Comparison of ENCODE assay signal across 26 cellular contexts in the genomic region with DNA sequence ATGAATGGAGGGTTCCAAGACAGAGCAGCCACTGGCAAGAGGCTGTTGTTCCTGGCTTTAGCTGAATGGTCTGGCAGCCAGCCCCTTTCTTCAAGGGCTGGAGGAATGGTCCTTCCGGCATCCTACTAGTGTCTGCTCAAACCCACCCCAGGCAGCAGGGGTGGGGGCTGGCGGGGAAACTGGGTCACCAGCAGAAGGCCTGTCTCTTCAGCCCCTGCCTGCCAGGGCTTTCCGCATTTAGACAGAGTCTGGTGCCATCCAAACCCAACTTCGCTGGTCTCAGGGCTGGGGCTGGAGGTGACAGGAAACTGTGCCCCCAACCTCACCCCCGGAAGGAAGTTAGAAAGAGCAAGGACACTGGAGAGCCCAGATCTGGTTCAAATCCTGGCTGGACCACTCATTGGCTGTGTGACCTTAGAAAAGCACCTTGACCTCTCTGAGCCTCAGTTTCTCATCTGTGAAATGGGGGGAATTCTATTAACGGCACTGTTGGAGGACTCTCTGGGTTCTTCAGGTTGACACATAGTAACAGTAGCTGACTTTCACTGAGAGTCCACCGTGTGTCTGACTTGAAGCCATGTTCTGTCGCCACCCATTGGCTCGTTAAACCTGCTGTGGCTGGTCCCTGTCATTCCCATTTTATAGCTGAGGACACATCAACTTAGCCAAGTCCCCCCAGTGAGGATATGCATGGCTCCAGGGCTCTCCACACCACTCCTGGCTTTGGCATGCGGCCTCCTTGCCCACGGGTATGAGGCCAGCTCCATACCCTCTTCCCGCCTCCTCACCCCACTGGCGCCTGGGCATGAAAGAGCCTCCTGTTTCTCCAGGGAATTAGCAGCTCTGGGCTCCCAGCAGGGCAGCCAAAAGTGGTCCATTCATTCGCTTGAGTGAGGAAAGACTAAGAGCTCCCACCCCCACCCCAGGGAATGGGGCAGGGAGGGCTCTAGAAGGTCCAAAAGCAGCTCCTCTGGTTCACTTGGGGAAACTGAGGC. TPM values are rescaled to one million over a fixed set of nuclear protein-coding genes. Genes with fewer than 3 reads are reported as not detected.
DNase-seq lines count a peak whose midpoint lies in the region; ATAC-seq and TF ChIP-seq lines count a peak whose summit lies in the region.
"Had no signal": no experiment of that assay in that cellular context is flagged by ENCODE, and none has a peak within 500 bp of the region (broad histone marks: within the 10 kb centered on the region; RNA-seq: fewer than 3 reads in every experiment).

No MANE protein-coding gene starts in this region.

- H3K27ac ChIP-seq in CD8-positive, alpha-beta T cell (ENCODE audit: low read depth, low read length) = no peak overlapping the region
- no peak overlapping the region for H3K27ac ChIP-seq in testis
- H3K27ac ChIP-seq: Peyer's patch, SJSA1, spleen, thoracic aorta had no signal

- H3K4me1 ChIP-seq in CD8-positive, alpha-beta T cell (ENCODE audit: insufficient read depth, low read length) = peaks cover 27% of the 10 kb centered on the region
- H3K4me1 ChIP-seq in testis = peaks cover 6% of the 10 kb centered on the region

- H3K27ac Mint-ChIP-seq in CD8-positive, alpha-beta T cell = no peak overlapping the region
- H3K27ac Mint-ChIP-seq in activated naive CD4-positive, alpha-beta T cell treated with anti-CD3 and anti-CD28 coated beads for 36 hours = no peak overlapping the region
- H3K27ac Mint-ChIP-seq in activated CD4-positive, alpha-beta T cell treated with anti-CD3 and anti-CD28 coated beads, Interleukin-2, amount 10 ng/mL, durations not matched to agents 24 days and 14 days = no peak overlapping the region
- H3K27ac Mint-ChIP-seq: activated naive CD4-positive, alpha-beta T cell treated with anti-CD3 and anti-CD28 coated beads, Interleukin-2, amount 10 ng/mL, durations not matched to agents 7 days and 5 days had no signal

- H3K27me3 Mint-ChIP-seq in CD8-positive, alpha-beta T cell (ENCODE audit: low read depth) = peaks cover 8% of the 10 kb centered on the region
- H3K27me3 Mint-ChIP-seq in activated naive CD4-positive, alpha-beta T cell treated with anti-CD3 and anti-CD28 coated beads for 36 hours (ENCODE audit: low read depth) = peaks cover 2% of the 10 kb centered on the region
- H3K27me3 Mint-ChIP-seq in activated CD4-positive, alpha-beta T cell treated with anti-CD3 and anti-CD28 coated beads, Interleukin-2, amount 10 ng/mL, durations not matched to agents 24 days and 14 days = peaks cover 2% of the 10 kb centered on the region

- H3K4me3 Mint-ChIP-seq in CD8-positive, alpha-beta T cell = peak overlapping the region; percentile 32
- H3K4me3 Mint-ChIP-seq in activated naive CD4-positive, alpha-beta T cell treated with anti-CD3 and anti-CD28 coated beads for 36 hours = no peak overlapping the region
- no peak overlapping the region for H3K4me3 Mint-ChIP-seq in activated CD4-positive, alpha-beta T cell treated with anti-CD3 and anti-CD28 coated beads, Interleukin-2, amount 10 ng/mL, durations not matched to agents 24 days and 14 days
- H3K4me3 Mint-ChIP-seq: CD14-positive monocyte; stimulated activated naive B cell treated with anti-CD40 and anti-IgM and Interleukin-4, amounts not matched to agents 10 μg/mL and 1 μg/mL and 100 μg/mL, for 72 hours had no signal

- H3K9me3 ChIP-seq in CD8-positive, alpha-beta T cell (ENCODE audit: low read length) = no peaks in the 10 kb centered on the region
- no peaks in the 10 kb centered on the region for H3K9me3 ChIP-seq in testis
- H3K9me3 ChIP-seq: Peyer's patch, SJSA1, spleen, thoracic aorta had no signal

- H3K4me3 ChIP-seq in CD8-positive, alpha-beta T cell (ENCODE audit: low read depth, low read length) = no peak overlapping the region
- no peak overlapping the region for H3K4me3 ChIP-seq in testis
- H3K4me3 ChIP-seq: lung, Peyer's patch, SJSA1, spleen, thoracic aorta had no signal

- no peak for TF ChIP-seq CTCF in CD8-positive, alpha-beta T cell (IDR thresholded peaks at IDR 0.05)
- TF ChIP-seq CTCF in testis (IDR thresholded peaks at IDR 0.05) = no peak

- H3K9me3 Mint-ChIP-seq in CD8-positive, alpha-beta T cell = no peaks in the 10 kb centered on the region
- no peaks in the 10 kb centered on the region for H3K9me3 Mint-ChIP-seq in activated naive CD4-positive, alpha-beta T cell treated with anti-CD3 and anti-CD28 coated beads for 36 hours
- peaks cover 8% of the 10 kb centered on the region for H3K9me3 Mint-ChIP-seq in activated CD4-positive, alpha-beta T cell treated with anti-CD3 and anti-CD28 coated beads, Interleukin-2, amount 10 ng/mL, durations not matched to agents 24 days and 14 days

- 59 to 67% methylated on average over 9 to 14 of the region's 14 CpGs for WGBS in testis, 2 donors

- H3K27me3 ChIP-seq in CD8-positive, alpha-beta T cell (ENCODE audit: insufficient read depth, low read length) = no peaks in the 10 kb centered on the region
- no peaks in the 10 kb centered on the region for H3K27me3 ChIP-seq in testis
- H3K27me3 ChIP-seq: Peyer's patch had no signal

- POLR2A ChIA-PET in CD8-positive, alpha-beta T cell (lab: Charles Lee) = no interaction called here

- H3K4me1 Mint-ChIP-seq in CD8-positive, alpha-beta T cell (ENCODE audit: low read depth) = peaks cover 28% of the 10 kb centered on the region
- H3K4me1 Mint-ChIP-seq in activated naive CD4-positive, alpha-beta T cell treated with anti-CD3 and anti-CD28 coated beads for 36 hours (ENCODE audit: low read depth) = peaks cover 33% of the 10 kb centered on the region
- peaks cover 29% of the 10 kb centered on the region for H3K4me1 Mint-ChIP-seq in activated CD4-positive, alpha-beta T cell treated with anti-CD3 and anti-CD28 coated beads, Interleukin-2, amount 10 ng/mL, durations not matched to agents 24 days and 14 days

- CTCF ChIA-PET in CD8-positive, alpha-beta T cell (lab: Charles Lee) = interaction anchor here (0.7 to 1.2 kb wide), 3 partner anchors 12 to 31 kb away, joined by 3 to 4 read pairs (median 3); no protein-coding TSS in a partner anchor
- CTCF ChIA-PET in activated naive CD4-positive, alpha-beta T cell treated with anti-CD3 and anti-CD28 coated beads for 36 hours (lab: Charles Lee) = interaction anchor here (0.8 to 1.7 kb wide), 3 partner anchors 13 to 31 kb away, joined by 3 to 4 read pairs (median 3); a partner anchor contains a TSS

- no peak for DNase-seq in CD8-positive, alpha-beta T cell
- DNase-seq in amygdala (lab: John Stamatoyannopoulos, UW) (peak in 46 of 56 donors; percentile 15 to 87 (median 60)), head of caudate nucleus (peak in 33 of 42 donors; percentile 30 to 82 (median 59)), pons (ENCODE audit: low spot score) (peak; percentile 58), HK-2 (ENCODE audit: unreplicated experiment) (no peak), testis (no peak)
- DNase-seq in activated naive CD4-positive, alpha-beta T cell treated with anti-CD3 and anti-CD28 coated beads for 36 hours = no peak
- no peak for DNase-seq in activated CD4-positive, alpha-beta T cell treated with anti-CD3 and anti-CD28 coated beads, Interleukin-2, amount 10 ng/mL, durations not matched to agents 24 days and 14 days
- DNase-seq: activated naive CD4-positive, alpha-beta T cell treated with anti-CD3 and anti-CD28 coated beads, Interleukin-2, amount 10 ng/mL, durations not matched to agents 7 days and 5 days; activated T-cell treated with anti-CD3 and anti-CD28 coated beads, Interleukin-2, amount 50 U/mL, for 48 hours; amniotic stem cell; dermis blood vessel endothelial cell; glutamatergic neuron; NCI-H1436 treated with DMSO at 0.1 percent for 48 hours; NCI-H510A; NK-92 treated with Interleukin-12 subunit alpha and Interleukin-12 subunit beta, amount 100 ng/mL, for 24 hours; Peyer's patch; spleen; stimulated activated CD4-positive, alpha-beta T cell treated with anti-CD3 and anti-CD28 coated beads, Interleukin-4, amount 100 ng/mL, for 1 hour; stimulated activated naive B cell treated with anti-CD40 and anti-IgM and Interleukin-4, amounts not matched to agents 10 μg/mL and 1 μg/mL and 100 μg/mL, for 72 hours; T-helper 1 cell had no signal

- intact Hi-C loops in CD8-positive, alpha-beta T cell (cut with DNase I, micrococcal nuclease) = no loop called here
- intact Hi-C loops in head of caudate nucleus (cut with DNase I) (no loop called here), testis (cut with DNase I; ENCODE audit: low total_unique reads) (no loop called here)
- intact Hi-C loops in activated naive CD4-positive, alpha-beta T cell treated with anti-CD3 and anti-CD28 coated beads for 36 hours (cut with micrococcal nuclease) = no loop called here
- intact Hi-C loops in activated CD4-positive, alpha-beta T cell treated with anti-CD3 and anti-CD28 coated beads, Interleukin-2, amount 10 ng/mL, durations not matched to agents 24 days and 14 days (cut with micrococcal nuclease) = no loop called here

- no peak for TF ChIP-seq POLR2A in testis (IDR thresholded peaks at IDR 0.05)

- peaks cover 2% of the 10 kb centered on the region for H3K36me3 Mint-ChIP-seq in CD8-positive, alpha-beta T cell
- peaks cover 9% of the 10 kb centered on the region for H3K36me3 Mint-ChIP-seq in activated naive CD4-positive, alpha-beta T cell treated with anti-CD3 and anti-CD28 coated beads for 36 hours (ENCODE audit: low read depth)
- H3K36me3 Mint-ChIP-seq in activated CD4-positive, alpha-beta T cell treated with anti-CD3 and anti-CD28 coated beads, Interleukin-2, amount 10 ng/mL, durations not matched to agents 24 days and 14 days (ENCODE audit: low read depth) = peaks cover 8% of the 10 kb centered on the region

- no peaks in the 10 kb centered on the region for H3K36me3 ChIP-seq in CD8-positive, alpha-beta T cell (ENCODE audit: insufficient read depth, low read length)
- no peaks in the 10 kb centered on the region for H3K36me3 ChIP-seq in testis (ENCODE audit: low read depth, missing control alignments)
- H3K36me3 ChIP-seq: thoracic aorta had no signal

- ATAC-seq in CD8-positive, alpha-beta T cell = no peak
- ATAC-seq: stimulated activated naive B cell treated with anti-CD40 and anti-IgM and Interleukin-4, amounts not matched to agents 10 μg/mL and 1 μg/mL and 100 μg/mL, for 72 hours had no signal

RNA-seq across cellular contexts. Expression of a gene that starts 2.5 kb away (rescaled TPM):
- 10 to 100 TPM in 1 of 2 experiments, 1 to 10 TPM in 1; 9.5 to 12.5 TPM for total RNA-seq in CD8-positive, alpha-beta T cell
- 10 to 100 TPM; 32.4 to 34.2 TPM for total RNA-seq in activated naive CD4-positive, alpha-beta T cell treated with anti-CD3 and anti-CD28 coated beads for 36 hours
- 48.3 and 52.3 TPM in 2 replicates for total RNA-seq in activated CD4-positive, alpha-beta T cell treated with anti-CD3 and anti-CD28 coated beads, Interleukin-2, amount 10 ng/mL, durations not matched to agents 24 days and 14 days
- total RNA-seq in testis = 1 to 10 TPM; 7.0 to 9.6 TPM
- polyA plus RNA-seq in testis (ENCODE audit: insufficient read depth, low read depth, low replicate concordance) = 9.4 TPM

RNA-seq across cellular contexts. Expression of a gene that starts 6.0 kb away (rescaled TPM):
- total RNA-seq in CD8-positive, alpha-beta T cell = not detected
- not detected for total RNA-seq in activated naive CD4-positive, alpha-beta T cell treated with anti-CD3 and anti-CD28 coated beads for 36 hours
- total RNA-seq in activated CD4-positive, alpha-beta T cell treated with anti-CD3 and anti-CD28 coated beads, Interleukin-2, amount 10 ng/mL, durations not matched to agents 24 days and 14 days = 0.02 TPM in 1 of 2 replicates, not detected in the other
- total RNA-seq in testis = 1 to 10 TPM; 3.3 to 3.7 TPM
- polyA plus RNA-seq in testis (ENCODE audit: insufficient read depth, low read depth, low replicate concordance) = 2.3 TPM
- total RNA-seq: dermis blood vessel endothelial cell, Peyer's patch, SJSA1, thoracic aorta had no signal
- polyA plus RNA-seq: AG04450, CD14-positive monocyte, spleen had no signal

RNA-seq across cellular contexts. Expression of a gene that starts 13.7 kb away (rescaled TPM):
- total RNA-seq in CD8-positive, alpha-beta T cell = 10 to 100 TPM; 33.4 to 38.8 TPM
- total RNA-seq in activated naive CD4-positive, alpha-beta T cell treated with anti-CD3 and anti-CD28 coated beads for 36 hours = 10 to 100 TPM; 48.4 to 49.3 TPM
- total RNA-seq in activated CD4-positive, alpha-beta T cell treated with anti-CD3 and anti-CD28 coated beads, Interleukin-2, amount 10 ng/mL, durations not matched to agents 24 days and 14 days = 111 and 113 TPM in 2 replicates
- 10 to 100 TPM; 35.1 to 40.4 TPM for total RNA-seq in testis
- 35.7 TPM for polyA plus RNA-seq in testis (ENCODE audit: insufficient read depth, low read depth, low replicate concordance)

RNA-seq across cellular contexts. Expression of a gene that starts 13.8 kb away (rescaled TPM):
- total RNA-seq in CD8-positive, alpha-beta T cell = 10 to 100 TPM in 1 of 2 experiments, 1 to 10 TPM in 1; 6.6 to 13.6 TPM
- total RNA-seq in activated naive CD4-positive, alpha-beta T cell treated with anti-CD3 and anti-CD28 coated beads for 36 hours = 10 to 100 TPM; 14.0 to 16.1 TPM
- 34.8 and 38.9 TPM in 2 replicates for total RNA-seq in activated CD4-positive, alpha-beta T cell treated with anti-CD3 and anti-CD28 coated beads, Interleukin-2, amount 10 ng/mL, durations not matched to agents 24 days and 14 days
- total RNA-seq in testis = 10 to 100 TPM; 17.7 to 25.7 TPM
- polyA plus RNA-seq in testis (ENCODE audit: insufficient read depth, low read depth, low replicate concordance) = 36.6 TPM

RNA-seq across cellular contexts. Expression of a gene that starts 35.6 kb away (rescaled TPM):
- total RNA-seq in CD8-positive, alpha-beta T cell = 1 to 10 TPM; 1.8 to 2.0 TPM
- 1 to 10 TPM; 3.1 to 4.6 TPM for total RNA-seq in activated naive CD4-positive, alpha-beta T cell treated with anti-CD3 and anti-CD28 coated beads for 36 hours
- 2.9 and 3.0 TPM in 2 replicates for total RNA-seq in activated CD4-positive, alpha-beta T cell treated with anti-CD3 and anti-CD28 coated beads, Interleukin-2, amount 10 ng/mL, durations not matched to agents 24 days and 14 days
- total RNA-seq in testis = 1 to 10 TPM; 3.0 to 5.7 TPM
- 3.1 TPM for polyA plus RNA-seq in testis (ENCODE audit: insufficient read depth, low read depth, low replicate concordance)

Comparison
In these comparisons a context has a peak if more than half of its experiments do, and no peak if none do; other contexts are left out.
1. DNase-seq: peak in amygdala (46 of 56), head of caudate nucleus (33 of 42) and pons (single experiment); none in CD8-positive, alpha-beta T cell (0 of 7), activated naive CD4-positive, alpha-beta T cell treated with anti-CD3 and anti-CD28 coated beads for 36 hours (single experiment), HK-2 (single experiment), activated CD4-positive, alpha-beta T cell treated with anti-CD3 and anti-CD28 coated beads, Interleukin-2, amount 10 ng/mL, durations not matched to agents 24 days and 14 days (single experiment) and testis (single experiment).